Comparison of ENCODE assay signal across 10 cellular contexts in genomic region chr2:20013061-20013721, GRCh38. TPM values are rescaled to one million over a fixed set of nuclear protein-coding genes. Genes with fewer than 3 reads are reported as not detected.
DNase-seq lines count a peak whose midpoint lies in the region; ATAC-seq and TF ChIP-seq lines count a peak whose summit lies in the region.
"Had no signal": no experiment of that assay in that cellular context is flagged by ENCODE, and none has a peak within 500 bp of the region (broad histone marks: within the 10 kb centered on the region; RNA-seq: fewer than 3 reads in every experiment).

No MANE protein-coding gene starts in this region.

- H3K36me3 ChIP-seq in mesenchymal stem cell (ENCODE audit: control insufficient read depth in 1 of 2, insufficient read depth in 2 of 2, low read depth in 1 of 2, low read length in 2 of 2) (no peaks in the 10 kb centered on the region), urinary bladder (ENCODE audit: insufficient read depth) (no peaks in the 10 kb centered on the region)

- H3K27ac Mint-ChIP-seq in activated T-cell treated with anti-CD3 and anti-CD28 coated beads, Interleukin-2, amount 50 U/mL, for 72 hours = no peak overlapping the region

- H3K27me3 ChIP-seq in mesenchymal stem cell (ENCODE audit: control insufficient read depth in 1 of 2, insufficient read depth in 1 of 2, low read length in 2 of 2) = peaks cover 0 to 21% of the 10 kb centered on the region in 2 experiments

- H3K27ac ChIP-seq in coronary artery (peak overlapping the region; percentile 64 to 86), mesenchymal stem cell (ENCODE audit: low read length, poor library complexity, severe bottlenecking) (peak overlapping the region; percentile 3), urinary bladder (ENCODE audit: low read depth) (no peak overlapping the region)

- H3K4me3 Mint-ChIP-seq in activated T-cell treated with anti-CD3 and anti-CD28 coated beads, Interleukin-2, amount 50 U/mL, for 72 hours = peak overlapping the region; percentile 77 to 78

- H3K9ac ChIP-seq in mesenchymal stem cell (ENCODE audit: low read length) = peak overlapping the region; percentile 81

- H3K4me1 ChIP-seq in mesenchymal stem cell (ENCODE audit: control insufficient read depth, insufficient read depth, low read depth, low read length) = peaks cover 11% of the 10 kb centered on the region
- H3K4me1 ChIP-seq in urinary bladder (ENCODE audit: insufficient read depth) = no peaks in the 10 kb centered on the region

- H3K4me1 Mint-ChIP-seq in activated T-cell treated with anti-CD3 and anti-CD28 coated beads, Interleukin-2, amount 50 U/mL, for 72 hours (ENCODE audit: low read depth) = peaks cover 12% of the 10 kb centered on the region

- whole genome bisulfite sequencing in mesenchymal stem cell = 36% methylated on average over 13 of the region's 15 CpGs
- 58% methylated on average over 15 of the region's 15 CpGs for WGBS in urinary bladder

- H3K9me3 ChIP-seq in mesenchymal stem cell (ENCODE audit: control insufficient read depth, low read length) = no peaks in the 10 kb centered on the region

- H2AK5ac ChIP-seq in mesenchymal stem cell (ENCODE audit: low read length, severe bottlenecking) = no peak overlapping the region

- no peak for DNase-seq in activated T-cell treated with anti-CD3 and anti-CD28 coated beads, Interleukin-2, amount 50 U/mL, for 72 hours
- DNase-seq in activated T-cell treated with anti-CD3 and anti-CD28 coated beads for 4 hours = no peak
- DNase-seq in coronary artery (ENCODE audit: low spot score) = no peak
- DNase-seq in mesenchymal stem cell = no peak
- DNase-seq in NCI-H1048 (lab: John Stamatoyannopoulos, UW) = no peak
- no peak for DNase-seq in NCI-H2171 (lab: John Stamatoyannopoulos, UW)
- DNase-seq: activated gamma-delta T cell treated with Interleukin-2 at 50 U/mL for 16 hours, DND-41 had no signal

- no peak overlapping the region for H2BK15ac ChIP-seq in mesenchymal stem cell (ENCODE audit: low read depth, poor library complexity, severe bottlenecking)

- H3K4me3 ChIP-seq in coronary artery (peak overlapping the region; percentile 85), mesenchymal stem cell (ENCODE audit: insufficient read depth in 1 of 2, low read depth in 1 of 2, low read length in 2 of 2) (peak overlapping the region; percentile 69 to 76), urinary bladder (ENCODE audit: low read depth, low read length) (peak overlapping the region; percentile 51)

- no peak for TF ChIP-seq CTCF in coronary artery (IDR thresholded peaks at IDR 0.05)

- peaks cover 35% of the 10 kb centered on the region for H3K27me3 Mint-ChIP-seq in activated T-cell treated with anti-CD3 and anti-CD28 coated beads, Interleukin-2, amount 50 U/mL, for 72 hours (ENCODE audit: low read depth)

- peak overlapping the region; percentile 98 for H4K8ac ChIP-seq in mesenchymal stem cell (ENCODE audit: low read length)

- H3K36me3 Mint-ChIP-seq in activated T-cell treated with anti-CD3 and anti-CD28 coated beads, Interleukin-2, amount 50 U/mL, for 72 hours (ENCODE audit: insufficient read depth in 2 of 2) = peaks cover 0 to 4% of the 10 kb centered on the region in 2 donors

- peak overlapping the region; percentile 89 for H3K4me2 ChIP-seq in mesenchymal stem cell (ENCODE audit: low read length, poor library complexity, severe bottlenecking)

- no peak overlapping the region for H2BK5ac ChIP-seq in mesenchymal stem cell (ENCODE audit: low read depth, low read length, poor library complexity, severe bottlenecking)

- no peak for ATAC-seq in activated T-cell treated with anti-CD3 and anti-CD28 coated beads, Interleukin-2, amount 50 U/mL, for 72 hours (replicated peaks in 1 of 2)
- ATAC-seq in HG02763 (IDR thresholded peaks at IDR 0.05; ENCODE audit: unreplicated experiment) = no peak

- no peaks in the 10 kb centered on the region for H3K79me1 ChIP-seq in mesenchymal stem cell (replicated peaks; ENCODE audit: low read length, poor library complexity, severe bottlenecking)

- H3K18ac ChIP-seq in mesenchymal stem cell (ENCODE audit: low read depth in 1 of 2, low read length in 2 of 2) = peak overlapping the region; percentile 74 to 97

- peak overlapping the region; percentile 65 for H2BK120ac ChIP-seq in mesenchymal stem cell (ENCODE audit: low read depth, low read length)

- H3K14ac ChIP-seq in mesenchymal stem cell (ENCODE audit: low read length in 2 of 2) = no peak overlapping the region

- H3K9me3 Mint-ChIP-seq in activated T-cell treated with anti-CD3 and anti-CD28 coated beads, Interleukin-2, amount 50 U/mL, for 72 hours = no peaks in the 10 kb centered on the region

- no peak overlapping the region for H3K23ac ChIP-seq in mesenchymal stem cell (ENCODE audit: low read length in 2 of 2)

- peak overlapping the region in 1 of 2 experiments; percentile 95 for H3K4ac ChIP-seq in mesenchymal stem cell (ENCODE audit: low read depth in 1 of 2, low read length in 2 of 2)

- peak overlapping the region; percentile 96 for H2AFZ ChIP-seq in mesenchymal stem cell (ENCODE audit: low read depth, low read length)

- H2BK12ac ChIP-seq in mesenchymal stem cell (ENCODE audit: low read length in 2 of 2) = peak overlapping the region in 1 of 2 experiments; percentile 94

- peak overlapping the region; percentile 94 for H4K91ac ChIP-seq in mesenchymal stem cell (ENCODE audit: low read length)

RNA-seq across cellular contexts. Expression of gene MATN3, which starts 0.7 kb away (rescaled TPM):
- not detected for total RNA-seq in activated T-cell treated with anti-CD3 and anti-CD28 coated beads, Interleukin-2, amount 50 U/mL, for 72 hours
- 7.6 TPM for polyA plus RNA-seq in mesenchymal stem cell (2013, experiment 1 of 2)
- polyA plus RNA-seq in mesenchymal stem cell (2013, experiment 2 of 2) = 8.0 TPM
- 1.1 TPM for total RNA-seq in urinary bladder
- 2.0 TPM for polyA plus RNA-seq in urinary bladder

RNA-seq across cellular contexts. Expression of gene WDR35, which starts 23.3 kb away (rescaled TPM):
- total RNA-seq in activated T-cell treated with anti-CD3 and anti-CD28 coated beads, Interleukin-2, amount 50 U/mL, for 72 hours = 1 to 10 TPM; 4.7 to 6.4 TPM
- 3.7 TPM for polyA plus RNA-seq in mesenchymal stem cell (2013, experiment 1 of 2)
- polyA plus RNA-seq in mesenchymal stem cell (2013, experiment 2 of 2) = 3.7 TPM
- total RNA-seq in urinary bladder = 34.1 TPM
- 7.3 TPM for polyA plus RNA-seq in urinary bladder

RNA-seq across cellular contexts. Expression of gene LAPTM4A, which starts 38.2 kb away (rescaled TPM):
- total RNA-seq in activated T-cell treated with anti-CD3 and anti-CD28 coated beads, Interleukin-2, amount 50 U/mL, for 72 hours = 10 to 100 TPM; 26.0 to 33.3 TPM
- polyA plus RNA-seq in mesenchymal stem cell (2013, experiment 1 of 2) = 425 TPM
- 455 TPM for polyA plus RNA-seq in mesenchymal stem cell (2013, experiment 2 of 2)
- total RNA-seq in urinary bladder = 227 TPM
- polyA plus RNA-seq in urinary bladder = 412 TPM
